In the genomic region with DNA sequence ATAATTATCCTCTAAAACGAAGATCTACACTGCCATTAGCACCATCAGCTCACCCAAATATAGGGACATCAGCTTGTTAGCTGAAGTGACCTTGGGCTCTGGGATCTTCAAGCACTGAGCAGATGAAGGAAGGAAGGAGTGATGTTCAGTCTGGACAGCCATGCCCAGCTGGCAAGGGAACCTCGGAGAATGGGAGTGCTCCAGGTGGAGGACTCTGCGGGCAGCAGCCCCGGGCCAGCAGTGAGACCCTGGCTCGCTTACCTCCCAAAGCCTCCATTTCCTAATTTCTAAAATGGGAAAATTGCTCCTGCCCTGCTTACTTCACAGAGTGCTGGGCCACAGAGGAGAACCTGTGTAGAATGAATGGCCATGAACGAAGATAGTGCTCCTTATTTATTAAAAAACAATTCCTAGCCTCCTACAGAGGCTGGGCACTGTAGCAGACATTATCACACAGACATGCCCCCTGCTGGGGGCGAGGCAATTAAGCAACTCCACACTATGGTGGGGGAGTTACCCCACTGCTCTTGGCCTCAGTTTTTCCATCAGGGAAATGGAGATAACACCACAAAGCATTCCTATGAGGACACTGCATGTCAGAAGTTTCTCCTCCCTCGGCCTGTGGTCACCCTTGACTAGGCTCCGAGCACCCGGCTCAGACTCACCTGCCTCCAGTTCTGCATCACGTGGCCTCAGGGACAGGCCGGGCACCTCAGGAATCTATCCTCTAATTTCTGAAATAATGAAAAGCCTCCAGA, we compare ENCODE assay signal across 10 cellular contexts.
DNase-seq lines count a peak whose midpoint lies in the region; FAIRE-seq and TF ChIP-seq lines count a peak whose summit lies in the region.
"Had no signal": no experiment of that assay in that cellular context is flagged by ENCODE, and none has a peak within 500 bp of the region (broad histone marks: within the 10 kb centered on the region; RNA-seq: fewer than 3 reads in every experiment).

No MANE protein-coding gene starts in this region.

- H3K27ac Mint-ChIP-seq in activated CD4-positive, alpha-beta memory T cell treated with anti-CD3 and anti-CD28 coated beads for 36 hours: peak overlapping the region; percentile 65
- no peak overlapping the region for H3K27ac Mint-ChIP-seq in activated CD4-positive, alpha-beta memory T cell treated with anti-CD3 and anti-CD28 coated beads, Interleukin-2, amount 10 ng/mL, durations not matched to agents 7 days and 5 days

- H3K4me3 ChIP-seq in retinal pigment epithelial cell (ENCODE audit: low read length) (no peak overlapping the region), colonic mucosa (no peak overlapping the region)

- TF ChIP-seq CTCF in LNCAP (IDR thresholded peaks at IDR 0.05) (0 out of 2 replicates have a peak, but pooled peaks have one; percentile 22), retinal pigment epithelial cell (conservative IDR thresholded peaks at IDR 0.05; ENCODE audit: low read depth, low read length) (peak; percentile 30), colonic mucosa (IDR thresholded peaks at IDR 0.05) (no peak)

- H3K9me3 Mint-ChIP-seq in activated CD4-positive, alpha-beta memory T cell treated with anti-CD3 and anti-CD28 coated beads for 36 hours: no peaks in the 10 kb centered on the region
- no peaks in the 10 kb centered on the region for H3K9me3 Mint-ChIP-seq in activated CD4-positive, alpha-beta memory T cell treated with anti-CD3 and anti-CD28 coated beads, Interleukin-2, amount 10 ng/mL, durations not matched to agents 7 days and 5 days
- H3K9me3 Mint-ChIP-seq: T-helper 1 cell treated with Interleukin-12 subunit alpha and Interleukin-12 subunit beta and Interleukin-4 antibody, amounts not matched to agents 30 μg/mL and 1 μg/mL, for 36 hours had no signal

- peak; percentile 36 for DNase-seq in activated CD4-positive, alpha-beta memory T cell treated with anti-CD3 and anti-CD28 coated beads for 36 hours
- DNase-seq in activated CD4-positive, alpha-beta memory T cell treated with anti-CD3 and anti-CD28 coated beads, Interleukin-2, amount 10 ng/mL, durations not matched to agents 7 days and 5 days: no peak
- DNase-seq in caudate nucleus (lab: John Stamatoyannopoulos, UW) (no peak), retinal pigment epithelial cell (ENCODE audit: low read depth) (no peak), H54 (ENCODE audit: insufficient read length, low spot score) (no peak), colonic mucosa (no peak), NCI-H446 (lab: John Stamatoyannopoulos, UW) (no peak)
- DNase-seq: NCI-H1048 had no signal

- TF ChIP-seq POLR2A in H54 (IDR thresholded peaks at IDR 0.05; ENCODE audit: low read depth, low read length): no peak

- no peak for FAIRE-seq in H54 (lab: Jason Lieb, UNC)

- no peaks in the 10 kb centered on the region for H3K27me3 Mint-ChIP-seq in activated CD4-positive, alpha-beta memory T cell treated with anti-CD3 and anti-CD28 coated beads for 36 hours
- H3K27me3 Mint-ChIP-seq in activated CD4-positive, alpha-beta memory T cell treated with anti-CD3 and anti-CD28 coated beads, Interleukin-2, amount 10 ng/mL, durations not matched to agents 7 days and 5 days: peaks cover 73% of the 10 kb centered on the region

- H3K36me3 Mint-ChIP-seq in activated CD4-positive, alpha-beta memory T cell treated with anti-CD3 and anti-CD28 coated beads for 36 hours: no peaks in the 10 kb centered on the region
- no peaks in the 10 kb centered on the region for H3K36me3 Mint-ChIP-seq in activated CD4-positive, alpha-beta memory T cell treated with anti-CD3 and anti-CD28 coated beads, Interleukin-2, amount 10 ng/mL, durations not matched to agents 7 days and 5 days (ENCODE audit: low read depth)

- no peak overlapping the region for H3K9ac ChIP-seq in colonic mucosa (ENCODE audit: low read depth in 2 of 2, low read length in 2 of 2)

- no peaks in the 10 kb centered on the region for H3K36me3 ChIP-seq in colonic mucosa

- no peaks in the 10 kb centered on the region for H3K4me1 ChIP-seq in colonic mucosa

- CTCF ChIA-PET in activated CD4-positive, alpha-beta memory T cell treated with anti-CD3 and anti-CD28 coated beads for 36 hours (lab: Charles Lee): interaction anchor here (0.6 to 2.5 kb wide), 4 partner anchors 16 to 83 kb away, joined by 3 to 12 read pairs (median 4); no protein-coding TSS in a partner anchor
- CTCF ChIA-PET in activated CD4-positive, alpha-beta memory T cell treated with anti-CD3 and anti-CD28 coated beads, Interleukin-2, amount 10 ng/mL, durations not matched to agents 7 days and 5 days (lab: Charles Lee): no interaction called here

- POLR2A ChIA-PET in activated CD4-positive, alpha-beta memory T cell treated with anti-CD3 and anti-CD28 coated beads for 36 hours (lab: Charles Lee): interaction anchor here (0.7 kb wide), 1 partner anchor 737 kb away, joined by 3 read pairs; no protein-coding TSS in a partner anchor
- POLR2A ChIA-PET in activated CD4-positive, alpha-beta memory T cell treated with anti-CD3 and anti-CD28 coated beads, Interleukin-2, amount 10 ng/mL, durations not matched to agents 7 days and 5 days (lab: Charles Lee): no interaction called here

- H3K27ac ChIP-seq in caudate nucleus (ENCODE audit: low read depth, low read length) (peak overlapping the region; percentile 82), colonic mucosa (no peak overlapping the region)

- peaks cover 58% of the 10 kb centered on the region for H3K4me1 Mint-ChIP-seq in activated CD4-positive, alpha-beta memory T cell treated with anti-CD3 and anti-CD28 coated beads for 36 hours (ENCODE audit: low read depth)
- peaks cover 34% of the 10 kb centered on the region for H3K4me1 Mint-ChIP-seq in activated CD4-positive, alpha-beta memory T cell treated with anti-CD3 and anti-CD28 coated beads, Interleukin-2, amount 10 ng/mL, durations not matched to agents 7 days and 5 days

- H3K4me3 Mint-ChIP-seq in activated CD4-positive, alpha-beta memory T cell treated with anti-CD3 and anti-CD28 coated beads for 36 hours: no peak overlapping the region
- H3K4me3 Mint-ChIP-seq in activated CD4-positive, alpha-beta memory T cell treated with anti-CD3 and anti-CD28 coated beads, Interleukin-2, amount 10 ng/mL, durations not matched to agents 7 days and 5 days: no peak overlapping the region
- H3K4me3 Mint-ChIP-seq: T-helper 1 cell treated with Interleukin-12 subunit alpha and Interleukin-12 subunit beta and Interleukin-4 antibody, amounts not matched to agents 30 μg/mL and 1 μg/mL, for 36 hours had no signal

- no peaks in the 10 kb centered on the region for H3K27me3 ChIP-seq in colonic mucosa

- intact Hi-C loops in activated CD4-positive, alpha-beta memory T cell treated with anti-CD3 and anti-CD28 coated beads for 36 hours (cut with micrococcal nuclease): no loop called here
- intact Hi-C loops in colonic mucosa (cut with DNase I): no loop called here

- H3K9me3 ChIP-seq in colonic mucosa: no peaks in the 10 kb centered on the region
